In the genomic region with DNA sequence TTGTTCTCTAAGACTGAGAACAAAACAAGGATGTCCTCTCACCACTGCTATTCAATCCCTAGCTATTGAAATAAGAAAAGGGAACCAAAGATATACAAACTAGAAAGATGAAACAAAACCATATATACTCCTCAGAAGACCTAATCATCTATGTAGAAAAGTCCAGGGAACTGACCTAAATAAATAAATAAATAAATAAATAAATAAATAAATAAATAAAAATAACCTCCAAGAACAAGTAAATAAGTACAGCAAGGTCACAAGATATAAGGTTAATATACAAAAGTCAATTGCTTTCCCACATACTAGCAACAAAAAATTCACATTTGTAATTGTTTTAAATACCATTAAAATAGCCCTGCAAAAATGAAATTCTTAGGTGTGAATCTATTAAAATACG, we compare ENCODE assay signal across 23 cellular contexts.
"Had no signal": no experiment of that assay in that cellular context is flagged by ENCODE, and none has a peak within 500 bp of the region (broad histone marks: within the 10 kb centered on the region; RNA-seq: fewer than 3 reads in every experiment).

No MANE protein-coding gene starts in this region.

- FAIRE-seq: endothelial cell of umbilical vein, islet of Langerhans, keratinocyte had no signal

- H3K4me1 Mint-ChIP-seq: mesothelial cell of epicardium, naive B cell had no signal

- H3K36me3 ChIP-seq: esophagus muscularis mucosa, gastrocnemius medialis, left lung, lower lobe of right lung had no signal

- H3K27ac ChIP-seq: coronary artery, dorsolateral prefrontal cortex, esophagus muscularis mucosa, foreskin keratinocyte, gastrocnemius medialis, heart right ventricle, left lung, lower lobe of right lung had no signal

- ATAC-seq: foreskin keratinocyte, gastrocnemius medialis, heart right ventricle, left cardiac atrium, left lung, left ventricle myocardium superior, lower lobe of right lung, mucosa of descending colon had no signal

- H3K27ac Mint-ChIP-seq: mesothelial cell of epicardium had no signal

- H3K9me3 ChIP-seq: esophagus muscularis mucosa, gastrocnemius medialis, lower lobe of right lung, mucosa of descending colon had no signal

- H3K4me3 ChIP-seq: coronary artery, dorsolateral prefrontal cortex, esophagus muscularis mucosa, gastrocnemius medialis, heart right ventricle, left lung, lower lobe of right lung, mucosa of descending colon had no signal

- H3K4me1 ChIP-seq: esophagus muscularis mucosa, foreskin keratinocyte, left lung, lower lobe of right lung had no signal

- DNase-seq: dermis blood vessel endothelial cell; dorsolateral prefrontal cortex; effector CD4-positive, alpha-beta T cell; effector memory CD4-positive, alpha-beta T cell; foreskin keratinocyte; gastrocnemius medialis; glutamatergic neuron; head of caudate nucleus; heart right ventricle; hippocampal formation; left cardiac atrium; left lung; left ventricle myocardium superior; lower lobe of right lung; mesenchymal stem cell; mucosa of descending colon; naive B cell had no signal

- H3K4me3 Mint-ChIP-seq: mesothelial cell of epicardium, naive B cell had no signal
